ENCODE assay signal across 8 cellular contexts in genomic region chr7:151408839-151409554, GRCh38. TPM values are rescaled to one million over a fixed set of nuclear protein-coding genes. Genes with fewer than 3 reads are reported as not detected.
DNase-seq lines count a peak whose midpoint lies in the region; ATAC-seq and TF ChIP-seq lines count a peak whose summit lies in the region.

No MANE protein-coding gene starts in this region.

- peaks cover 0 to 66% (median 22%) of the 10 kb centered on the region in 11 experiments; a peak in 13 of 22 replicates for H4K20me1 ChIP-seq in BLaER1 treated with 17β-estradiol and CSF1 and Interleukin-3, amounts not matched to agents 10 nM and 100 nM

- CTCF ChIA-PET in HEK293 (lab: Yijun Ruan, JAX) = interaction anchor here (0.6 to 0.7 kb wide), 2 partner anchors 62 to 351 kb away, joined by 3 read pairs; no protein-coding TSS in a partner anchor

- H3K27me3 Mint-ChIP-seq in progenitor cell of endocrine pancreas = peaks cover 22% of the 10 kb centered on the region

- peak; percentile 22 to 25 for DNase-seq in activated CD4-positive, alpha-beta T cell treated with anti-CD3 and anti-CD28 coated beads, Interleukin-2, amount 50 U/mL, for 4 hours
- peak; percentile 75 for DNase-seq in fibroblast of villous mesenchyme (ENCODE audit: low read depth)
- no peak for DNase-seq in progenitor cell of endocrine pancreas (ENCODE audit: low spot score, unreplicated experiment)
- DNase-seq in cerebellar cortex (ENCODE audit: low spot score) = no peak
- no peak for DNase-seq in medulla oblongata (ENCODE audit: extremely low spot score)

- H3K4me1 ChIP-seq in BLaER1 treated with 17β-estradiol and CSF1 and Interleukin-3, amounts not matched to agents 10 nM and 100 nM = peaks cover 45 to 64% (median 56%) of the 10 kb centered on the region in 10 experiments
- no peaks in the 10 kb centered on the region for H3K4me1 ChIP-seq in HEK293 (ENCODE audit: control insufficient read depth, insufficient read depth, low read length)

- H3K36me3 ChIP-seq in BLaER1 treated with 17β-estradiol and CSF1 and Interleukin-3, amounts not matched to agents 10 nM and 100 nM = no peaks in the 10 kb centered on the region
- no peaks in the 10 kb centered on the region for H3K36me3 ChIP-seq in HEK293 (ENCODE audit: control insufficient read depth in 2 of 2, insufficient read depth in 1 of 2, low read length in 2 of 2)

- H3K4me2 ChIP-seq in BLaER1 treated with 17β-estradiol and CSF1 and Interleukin-3, amounts not matched to agents 10 nM and 100 nM = peak overlapping the region; percentile 85 to 96 (median 91)

- peak overlapping the region; percentile 89 for H3K4me3 Mint-ChIP-seq in progenitor cell of endocrine pancreas (ENCODE audit: low read depth)

- peaks cover 80 to 95% (median 89%) of the 10 kb centered on the region in 11 experiments for H3K27me3 ChIP-seq in BLaER1 treated with 17β-estradiol and CSF1 and Interleukin-3, amounts not matched to agents 10 nM and 100 nM

- peak overlapping the region; percentile 92 for H3K27ac Mint-ChIP-seq in progenitor cell of endocrine pancreas

- H3K9me3 Mint-ChIP-seq in progenitor cell of endocrine pancreas (ENCODE audit: low read depth) = no peaks in the 10 kb centered on the region

- POLR2A ChIA-PET in HEK293 (lab: Yijun Ruan, JAX) = no interaction called here

- peak overlapping the region; percentile 41 to 66 (median 56) for H3K4me3 ChIP-seq in BLaER1 treated with 17β-estradiol and CSF1 and Interleukin-3, amounts not matched to agents 10 nM and 100 nM
- no peak overlapping the region for H3K4me3 ChIP-seq in HEK293 (ENCODE audit: low read depth, low read length)
- peak overlapping the region; percentile 76 for H3K4me3 ChIP-seq in fibroblast of villous mesenchyme (ENCODE audit: low read depth, low read length)

- peak overlapping the region in 9 of 11 experiments; percentile 27 to 71 (median 53); a peak in 13 of 22 replicates for H3K9ac ChIP-seq in BLaER1 treated with 17β-estradiol and CSF1 and Interleukin-3, amounts not matched to agents 10 nM and 100 nM

- peaks cover 6% of the 10 kb centered on the region for H3K36me3 Mint-ChIP-seq in progenitor cell of endocrine pancreas (ENCODE audit: insufficient read depth)

- peak overlapping the region in 4 of 11 experiments; percentile 4 to 57 (median 22); a peak in 4 of 22 replicates for H3K27ac ChIP-seq in BLaER1 treated with 17β-estradiol and CSF1 and Interleukin-3, amounts not matched to agents 10 nM and 100 nM
- peak overlapping the region; percentile 11; the same call in 1 of the 2 replicates for H3K27ac ChIP-seq in HEK293 (ENCODE audit: extremely low read depth, low read depth, low read length)

- no peaks in the 10 kb centered on the region for H3K9me3 ChIP-seq in BLaER1 treated with 17β-estradiol and CSF1 and Interleukin-3, amounts not matched to agents 10 nM and 100 nM (replicated peaks in 1 of 11)
- H3K9me3 ChIP-seq in HEK293 (ENCODE audit: control insufficient read depth, insufficient read depth, low read depth, low read length) = no peaks in the 10 kb centered on the region

- ATAC-seq in HG02798 (IDR thresholded peaks at IDR 0.05; ENCODE audit: poor library complexity, unreplicated experiment) = no peak

- H3K4me1 Mint-ChIP-seq in progenitor cell of endocrine pancreas (ENCODE audit: low read depth) = peaks cover 21% of the 10 kb centered on the region

- no peak for TF ChIP-seq CTCF in HEK293 (tag by site-specific recombination; IDR thresholded peaks at IDR 0.05)
- TF ChIP-seq CTCF in fibroblast of villous mesenchyme (IDR thresholded peaks at IDR 0.05; ENCODE audit: insufficient read depth, low read depth, low read length) = no peak
- no peak for TF ChIP-seq CTCF in progenitor cell of endocrine pancreas (IDR thresholded peaks at IDR 0.05; ENCODE audit: unreplicated experiment)

TF ChIP-seq in HEK293, 187 proteins besides CTCF, POLR2A, EP300 and RAD21:
- TF ChIP-seq ZBTB26 (tag by site-specific recombination; optimal IDR thresholded peaks at IDR 0.05) (no peak), KLF1 (tag by site-specific recombination; IDR thresholded peaks at IDR 0.05) (0 out of 2 replicates have a peak, but pooled peaks have one; percentile 29), SCRT2 (tag by site-specific recombination; IDR thresholded peaks at IDR 0.05) (peak; percentile 17; the same call in 1 of the 2 replicates)

RNA-seq across cellular contexts. Expression of gene WDR86, which starts 0.8 kb away (rescaled TPM):
- total RNA-seq in fibroblast of villous mesenchyme (0.32 and 1.3 TPM in 2 replicates), progenitor cell of endocrine pancreas (80.6 and 82.9 TPM in 2 replicates)

RNA-seq across cellular contexts. Expression of gene CRYGN, which starts 30.9 kb away (rescaled TPM):
- total RNA-seq in fibroblast of villous mesenchyme (under 0.01 TPM in 1 of 2 replicates, not detected in the other), progenitor cell of endocrine pancreas (2.5 and 3.2 TPM in 2 replicates)

Comparison
In these comparisons a context has a peak if more than half of its experiments do, and no peak if none do; other contexts are left out.
1. DNase-seq: peak in activated CD4-positive, alpha-beta T cell treated with anti-CD3 and anti-CD28 coated beads, Interleukin-2, amount 50 U/mL, for 4 hours (2 of 2) and fibroblast of villous mesenchyme (single experiment); none in progenitor cell of endocrine pancreas (single experiment), cerebellar cortex (single experiment) and medulla oblongata (single experiment).
2. RNA of gene WDR86, which starts 0.8 kb away (total RNA-seq): 80.6 to 82.9 TPM in progenitor cell of endocrine pancreas; 0.32 to 1.3 TPM in fibroblast of villous mesenchyme; every median in the first group is over 10 times any median in the second.